Comparison of ENCODE assay signal across 16 cellular contexts in genomic region chr19:29278716-29279115, GRCh38.
DNase-seq lines count a peak whose midpoint lies in the region; ATAC-seq, FAIRE-seq and TF ChIP-seq lines count a peak whose summit lies in the region.
"Had no signal": no experiment of that assay in that cellular context is flagged by ENCODE, and none has a peak within 500 bp of the region (broad histone marks: within the 10 kb centered on the region; RNA-seq: fewer than 3 reads in every experiment).

No MANE protein-coding gene starts in this region.

- 13 to 14% methylated on average over 3 of the region's 3 CpGs for WGBS in body of pancreas, 2 donors

- peak; percentile 23 for DNase-seq in NCI-H1436 (lab: John Stamatoyannopoulos, UW)
- no peak for DNase-seq in NCI-H1436 treated with DMSO at 0.1 percent for 48 hours (lab: John Stamatoyannopoulos, UW)
- peak; percentile 18 for DNase-seq in natural killer cell treated with Interleukin-12 subunit alpha and Interleukin-12 subunit beta and Interleukin-15 and Interleukin-18, amount 100 ng/mL, for 72 hours (ENCODE audit: low spot score)
- no peak for DNase-seq in natural killer cell
- peak in 3 of 4 donors; percentile 16 to 53 (median 17) for DNase-seq in body of pancreas
- DNase-seq in urothelium cell line (ENCODE audit: low spot score) = no peak
- DNase-seq in NCI-H1092 treated with DMSO at 0.1 percent for 48 hours (lab: John Stamatoyannopoulos, UW) = no peak
- DNase-seq in osteocyte (ENCODE audit: extremely low spot score, unreplicated experiment) = no peak
- DNase-seq: AML-193; CD8-positive, alpha-beta memory T cell; GM23248; H9 had no signal

- H3K27ac ChIP-seq in body of pancreas = no peak overlapping the region
- H3K27ac ChIP-seq: 22Rv1, BLaER1, GM23248 had no signal

- H3K9me3 Mint-ChIP-seq in natural killer cell treated with Interleukin-12 subunit alpha and Interleukin-12 subunit beta and Interleukin-15 and Interleukin-18, amount 100 ng/mL, for 72 hours = no peaks in the 10 kb centered on the region
- no peaks in the 10 kb centered on the region for H3K9me3 Mint-ChIP-seq in natural killer cell
- peaks cover 5% of the 10 kb centered on the region for H3K9me3 Mint-ChIP-seq in osteocyte (ENCODE audit: unreplicated experiment)
- H3K9me3 Mint-ChIP-seq: H9 had no signal

- H3K4me3 ChIP-seq in body of pancreas = no peak overlapping the region
- H3K4me3 ChIP-seq: BLaER1, GM23248 had no signal

- TF ChIP-seq CTCF in natural killer cell (IDR thresholded peaks at IDR 0.05) (no peak), body of pancreas (IDR thresholded peaks at IDR 0.05) (no peak), osteocyte (IDR thresholded peaks at IDR 0.05) (no peak)

- no peak overlapping the region for H3K4me3 Mint-ChIP-seq in natural killer cell treated with Interleukin-12 subunit alpha and Interleukin-12 subunit beta and Interleukin-15 and Interleukin-18, amount 100 ng/mL, for 72 hours
- H3K4me3 Mint-ChIP-seq in natural killer cell (no peak overlapping the region), osteocyte (ENCODE audit: unreplicated experiment) (no peak overlapping the region)
- H3K4me3 Mint-ChIP-seq: CD8-positive, alpha-beta memory T cell; H9 had no signal

- no peak for ATAC-seq in natural killer cell treated with Interleukin-12 subunit alpha and Interleukin-12 subunit beta and Interleukin-15 and Interleukin-18, amount 100 ng/mL, for 72 hours
- ATAC-seq in natural killer cell (no peak), body of pancreas (no peak)

- TF ChIP-seq POLR2A in body of pancreas (IDR thresholded peaks at IDR 0.05) = no peak

- no peaks in the 10 kb centered on the region for H3K9me3 ChIP-seq in body of pancreas
- H3K9me3 ChIP-seq: Caco-2 had no signal

- H3K36me3 Mint-ChIP-seq in natural killer cell treated with Interleukin-12 subunit alpha and Interleukin-12 subunit beta and Interleukin-15 and Interleukin-18, amount 100 ng/mL, for 72 hours = peaks cover 5% of the 10 kb centered on the region
- H3K36me3 Mint-ChIP-seq in natural killer cell (no peaks in the 10 kb centered on the region), osteocyte (ENCODE audit: unreplicated experiment) (no peaks in the 10 kb centered on the region)
- H3K36me3 Mint-ChIP-seq: CD8-positive, alpha-beta memory T cell had no signal

- H3K27ac Mint-ChIP-seq in natural killer cell treated with Interleukin-12 subunit alpha and Interleukin-12 subunit beta and Interleukin-15 and Interleukin-18, amount 100 ng/mL, for 72 hours = no peak overlapping the region
- H3K27ac Mint-ChIP-seq in natural killer cell (no peak overlapping the region), osteocyte (ENCODE audit: unreplicated experiment) (no peak overlapping the region)
- H3K27ac Mint-ChIP-seq: H9 had no signal

- H3K27me3 Mint-ChIP-seq in natural killer cell treated with Interleukin-12 subunit alpha and Interleukin-12 subunit beta and Interleukin-15 and Interleukin-18, amount 100 ng/mL, for 72 hours = peaks cover 20 to 25% of the 10 kb centered on the region in 2 donors
- H3K27me3 Mint-ChIP-seq in natural killer cell (ENCODE audit: low read depth in 2 of 2) (peaks cover 12 to 26% of the 10 kb centered on the region in 2 donors), osteocyte (ENCODE audit: unreplicated experiment) (no peaks in the 10 kb centered on the region)

- H3K36me3 ChIP-seq in body of pancreas (replicated peaks in 1 of 2; ENCODE audit: insufficient read depth in 1 of 2, low read depth in 2 of 2) = no peaks in the 10 kb centered on the region
- H3K36me3 ChIP-seq: BLaER1 had no signal

- H3K4me1 ChIP-seq in body of pancreas = no peaks in the 10 kb centered on the region
- H3K4me1 ChIP-seq: Caco-2 had no signal

- peak; percentile 53 for FAIRE-seq in urothelium cell line (lab: Jason Lieb, UNC)
- FAIRE-seq: GM18507 had no signal

- H3K4me1 Mint-ChIP-seq in natural killer cell treated with Interleukin-12 subunit alpha and Interleukin-12 subunit beta and Interleukin-15 and Interleukin-18, amount 100 ng/mL, for 72 hours (ENCODE audit: low read depth in 2 of 2) = peaks cover 14 to 15% of the 10 kb centered on the region in 2 donors
- peaks cover 9 to 18% of the 10 kb centered on the region in 2 donors for H3K4me1 Mint-ChIP-seq in natural killer cell
- no peaks in the 10 kb centered on the region for H3K4me1 Mint-ChIP-seq in osteocyte (ENCODE audit: unreplicated experiment)

- H3K27me3 ChIP-seq in body of pancreas = no peaks in the 10 kb centered on the region
- H3K27me3 ChIP-seq: BLaER1 had no signal

- intact Hi-C loops in natural killer cell (cut with micrococcal nuclease) (no loop called here), body of pancreas (cut with DNase I) (no loop called here)

Comparison
In these comparisons a context has a peak if more than half of its experiments do, and no peak if none do; other contexts are left out.
1. DNase-seq: peak in NCI-H1436 (single experiment), natural killer cell treated with Interleukin-12 subunit alpha and Interleukin-12 subunit beta and Interleukin-15 and Interleukin-18, amount 100 ng/mL, for 72 hours (single experiment) and body of pancreas (3 of 4); none in NCI-H1436 treated with DMSO at 0.1 percent for 48 hours (single experiment), natural killer cell (single experiment), urothelium cell line (single experiment), NCI-H1092 treated with DMSO at 0.1 percent for 48 hours (single experiment) and osteocyte (single experiment).